23 cellular contexts compared by ENCODE assay signal in the genomic region with DNA sequence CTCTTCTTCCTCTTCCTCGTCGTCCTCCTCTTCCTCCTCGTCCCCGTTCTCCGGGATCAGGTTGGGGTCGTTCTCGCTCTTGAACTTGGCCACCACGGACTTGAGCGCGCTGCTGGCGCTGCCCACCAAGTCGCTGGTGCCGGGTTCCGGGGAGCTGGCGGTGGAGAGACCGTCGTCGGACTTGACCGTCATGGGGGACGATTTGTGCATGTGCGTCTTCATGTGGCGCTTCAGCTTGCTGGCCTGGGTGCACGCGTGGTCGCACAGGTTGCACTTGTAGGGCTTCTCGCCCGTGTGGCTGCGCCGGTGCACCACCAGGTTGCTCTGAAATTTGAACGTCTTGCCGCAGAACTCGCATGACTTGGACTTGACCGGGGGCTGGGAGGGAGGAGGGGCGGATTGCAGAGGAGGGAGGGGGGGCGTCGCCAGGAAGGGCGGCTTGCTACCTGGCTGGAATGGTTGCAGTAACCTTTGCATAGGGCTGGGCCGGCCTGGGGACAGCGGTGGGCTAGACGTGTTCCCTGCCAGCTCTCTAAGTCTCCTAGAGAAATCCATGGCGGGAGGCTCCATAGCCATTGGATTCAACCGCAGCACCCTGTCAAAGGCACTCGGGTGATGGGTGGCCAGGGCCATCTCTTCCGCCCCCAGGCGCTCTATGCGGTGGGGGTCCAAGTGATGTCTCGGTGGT.
DNase-seq lines count a peak whose midpoint lies in the region; FAIRE-seq and TF ChIP-seq lines count a peak whose summit lies in the region.
"Had no signal": no experiment of that assay in that cellular context is flagged by ENCODE, and none has a peak within 500 bp of the region (broad histone marks: within the 10 kb centered on the region; RNA-seq: fewer than 3 reads in every experiment).

No MANE protein-coding gene starts in this region.

- H3K36me3 ChIP-seq in HEK293 (ENCODE audit: control insufficient read depth in 2 of 2, insufficient read depth in 1 of 2, low read length in 2 of 2) (peaks cover 7 to 28% of the 10 kb centered on the region in 2 experiments), H1 (ENCODE audit: control insufficient read depth in 2 of 4, insufficient read depth in 4 of 4, low read length in 3 of 4) (peaks cover 0 to 30% (median 12%) of the 10 kb centered on the region in 4 experiments; a peak in 5 of 8 replicates), mesenchymal stem cell (ENCODE audit: control insufficient read depth in 1 of 2, insufficient read depth in 2 of 2, low read depth in 1 of 2, low read length in 2 of 2) (peaks cover 0 to 19% of the 10 kb centered on the region in 2 experiments)

- H4K91ac ChIP-seq in H1 (replicated peaks; ENCODE audit: insufficient read length, low read length) (no peak overlapping the region), mesenchymal stem cell (ENCODE audit: low read length) (no peak overlapping the region)

- H2BK5ac ChIP-seq in H1 (ENCODE audit: low read depth, low read length) (peak overlapping the region; percentile 37; the same call in 1 of the 2 replicates), mesenchymal stem cell (ENCODE audit: low read depth, low read length, poor library complexity, severe bottlenecking) (no peak overlapping the region)

- peaks cover 1 to 5% of the 10 kb centered on the region in 2 experiments for H4K20me1 ChIP-seq in H1 (replicated peaks in 1 of 2; ENCODE audit: control insufficient read depth in 1 of 2, insufficient read depth in 2 of 2, low read length in 2 of 2)

- CTCF ChIA-PET in HEK293 (lab: Yijun Ruan, JAX) (no interaction called here), H1 (lab: Charles Lee; ENCODE audit: partially characterized antibody) (interaction anchor here (1.0 to 1.2 kb wide), 2 partner anchors 12 to 88 kb away, joined by 3 read pairs; no protein-coding TSS in a partner anchor)

- WGBS in H1 (ENCODE audit: extremely low coverage in 1 of 2, insufficient coverage in 1 of 2, insufficient read length in 1 of 2, insufficient replicate concordance in 2 of 2, low coverage in 1 of 2, low lambda C conversion rate in 2 of 2, missing lambda C conversion rate in 1 of 2), 2 experiments: 94% methylated on average over 38 of the region's 47 CpGs; no CpG with 5 or more reads in 1 of the 2 experiments
- WGBS in mesenchymal stem cell: 96% methylated on average over 47 of the region's 47 CpGs

- no peak for TF ChIP-seq EP300 in H1 (IDR thresholded peaks at IDR 0.05; ENCODE audit: borderline replicate concordance in 1 of 2, low read depth in 2 of 2, low read length in 2 of 2)

- peaks cover 0 to 27% of the 10 kb centered on the region in 2 experiments; a peak in 2 of 4 replicates for H3K79me2 ChIP-seq in H1 (ENCODE audit: control insufficient read depth in 1 of 2, insufficient read depth in 2 of 2, low read length in 2 of 2)

- TF ChIP-seq RAD21 in H1 (IDR thresholded peaks at IDR 0.05 in 1 of 2, conservative IDR thresholded peaks at IDR 0.05 in 1 of 2; ENCODE audit: low read depth in 2 of 2, low read length in 2 of 2): no peak

- H2BK12ac ChIP-seq in H1 (ENCODE audit: low read depth, low read length) (no peak overlapping the region), mesenchymal stem cell (ENCODE audit: low read length in 2 of 2) (no peak overlapping the region)

- H3K9me3 ChIP-seq in HEK293 (ENCODE audit: control insufficient read depth, insufficient read depth, low read depth, low read length) (no peaks in the 10 kb centered on the region), H1 (ENCODE audit: insufficient read depth in 2 of 2, low read depth in 1 of 2, low read length in 1 of 2) (no peaks in the 10 kb centered on the region), mesenchymal stem cell (ENCODE audit: control insufficient read depth, low read length) (no peaks in the 10 kb centered on the region)
- H3K9me3 ChIP-seq: A549, BE2C, SJCRH30 had no signal

- TF ChIP-seq POLR2A in H1 (IDR thresholded peaks at IDR 0.05; ENCODE audit: control extremely low read depth in 1 of 2, low read depth in 2 of 2, low read length in 2 of 2): no peak

- H2AFZ ChIP-seq in H1 (ENCODE audit: low read length) (no peak overlapping the region), mesenchymal stem cell (ENCODE audit: low read depth, low read length) (no peak overlapping the region)

- H3K27me3 Mint-ChIP-seq in osteocyte (ENCODE audit: unreplicated experiment) (no peaks in the 10 kb centered on the region), type B pancreatic cell (no peaks in the 10 kb centered on the region)
- H3K27me3 Mint-ChIP-seq: IgD-negative memory B cell had no signal

- H3K18ac ChIP-seq in H1 (ENCODE audit: extremely low read depth, low read length) (no peak overlapping the region), mesenchymal stem cell (ENCODE audit: low read depth in 1 of 2, low read length in 2 of 2) (no peak overlapping the region)

- H2BK120ac ChIP-seq in H1 (replicated peaks; ENCODE audit: low read depth, low read length) (no peak overlapping the region), mesenchymal stem cell (ENCODE audit: low read depth, low read length) (no peak overlapping the region)

- no peak overlapping the region for H2BK20ac ChIP-seq in H1 (ENCODE audit: low read length)

- H3K4me3 Mint-ChIP-seq in osteocyte (ENCODE audit: unreplicated experiment) (no peak overlapping the region), type B pancreatic cell (no peak overlapping the region)
- H3K4me3 Mint-ChIP-seq: HFFc6 had no signal

- FAIRE-seq in H1 (lab: Jason Lieb, UNC): no peak
- FAIRE-seq: A549, D721Med, H54, RCC 7860 had no signal

- H3K23ac ChIP-seq in H1 (ENCODE audit: insufficient read length) (no peak overlapping the region), mesenchymal stem cell (ENCODE audit: low read length in 2 of 2) (no peak overlapping the region)

- DNase-seq in H1 (ENCODE audit: low read depth in 1 of 2, low spot score in 2 of 2) (no peak), osteocyte (ENCODE audit: extremely low spot score, unreplicated experiment) (peak; percentile 80), type B pancreatic cell (ENCODE audit: extremely low spot score, unreplicated experiment) (peak; percentile 64), GOT3 (lab: John Stamatoyannopoulos, UW) (no peak), mesenchymal stem cell (no peak)
- no peak for DNase-seq in activated T-cell treated with anti-CD3 and anti-CD28 coated beads, Interleukin-2, amount 50 U/mL, for 48 hours
- DNase-seq: BE2C, EL, GF-D8, HFFc6, Karpas-422, NCI-H1694 treated with DMSO at 0.1 percent for 48 hours, NCI-H2081 treated with DMSO at 0.1 percent for 48 hours, NCI-H446 treated with DMSO at 0.1 percent for 48 hours, NCI-H526 treated with DMSO at 0.1 percent for 48 hours, OCI-M1, SJCRH30 had no signal

- H3K9ac ChIP-seq in H1 (replicated peaks in 1 of 4; ENCODE audit: extremely low read depth in 1 of 4, low read depth in 3 of 4, low read length in 3 of 4) (no peak overlapping the region), mesenchymal stem cell (ENCODE audit: low read length) (no peak overlapping the region)

- no peak overlapping the region for H3K4me3 ChIP-seq in HEK293 (ENCODE audit: low read depth, low read length)
- H3K4me3 ChIP-seq in H1 (ENCODE audit: extremely low read depth in 1 of 4, insufficient read depth in 2 of 4, low read depth in 3 of 4, low read length in 4 of 4): no peak overlapping the region
- H3K4me3 ChIP-seq in mesenchymal stem cell (ENCODE audit: insufficient read depth in 1 of 2, low read depth in 1 of 2, low read length in 2 of 2): peak overlapping the region in 1 of 2 experiments; percentile 6
- H3K4me3 ChIP-seq: A549, SJCRH30 had no signal

- TF ChIP-seq CTCF in HEK293 (tag by site-specific recombination; IDR thresholded peaks at IDR 0.05): no peak
- no peak for TF ChIP-seq CTCF in H1 (IDR thresholded peaks at IDR 0.05; ENCODE audit: control extremely low read depth in 1 of 3, insufficient read depth in 1 of 3, low read depth in 1 of 3, low read length in 3 of 3)
- TF ChIP-seq CTCF in osteocyte (IDR thresholded peaks at IDR 0.05): no peak
- no peak for TF ChIP-seq CTCF in type B pancreatic cell (conservative IDR thresholded peaks at IDR 0.05)

- H3K36me3 Mint-ChIP-seq in osteocyte (ENCODE audit: unreplicated experiment) (peaks cover 3% of the 10 kb centered on the region), type B pancreatic cell (peaks cover 34% of the 10 kb centered on the region)

- H3K27ac Mint-ChIP-seq in osteocyte (ENCODE audit: unreplicated experiment): no peak overlapping the region
- no peak overlapping the region for H3K27ac Mint-ChIP-seq in type B pancreatic cell
- H3K27ac Mint-ChIP-seq: HFFc6 had no signal

- no peaks in the 10 kb centered on the region for H3K27me3 ChIP-seq in H1 (replicated peaks in 1 of 4; ENCODE audit: control insufficient read depth in 3 of 4, extremely low read depth in 1 of 4, insufficient read depth in 3 of 4, low read length in 3 of 4)
- H3K27me3 ChIP-seq in mesenchymal stem cell (ENCODE audit: control insufficient read depth in 1 of 2, insufficient read depth in 1 of 2, low read length in 2 of 2): no peaks in the 10 kb centered on the region
- H3K27me3 ChIP-seq: BE2C, SJCRH30 had no signal

- H3K27ac ChIP-seq in HEK293 (ENCODE audit: extremely low read depth, low read depth, low read length) (no peak overlapping the region), H1 (ENCODE audit: low read depth, low read length) (no peak overlapping the region), mesenchymal stem cell (ENCODE audit: low read length, poor library complexity, severe bottlenecking) (no peak overlapping the region)
- H3K27ac ChIP-seq: A549, SJCRH30 had no signal

- no peak overlapping the region for H4K8ac ChIP-seq in H1 (ENCODE audit: extremely low read depth, insufficient read depth, low read length)
- no peak overlapping the region for H4K8ac ChIP-seq in mesenchymal stem cell (ENCODE audit: low read length)

- no peak overlapping the region for H3K56ac ChIP-seq in H1 (replicated peaks; ENCODE audit: insufficient read length, low read depth, low read length)

- H3K4ac ChIP-seq in H1 (replicated peaks; ENCODE audit: insufficient read length, low read depth, low read length): no peak overlapping the region
- no peak overlapping the region for H3K4ac ChIP-seq in mesenchymal stem cell (ENCODE audit: low read depth in 1 of 2, low read length in 2 of 2)

- H3K79me1 ChIP-seq in H1 (ENCODE audit: low read depth, low read length) (no peaks in the 10 kb centered on the region; the same call in 1 of the 2 replicates), mesenchymal stem cell (replicated peaks; ENCODE audit: low read length, poor library complexity, severe bottlenecking) (peaks cover 4% of the 10 kb centered on the region)

- no peak overlapping the region for H4K5ac ChIP-seq in H1 (ENCODE audit: insufficient read length, low read depth, low read length)

- H3K4me1 Mint-ChIP-seq in osteocyte (ENCODE audit: unreplicated experiment): peaks cover 7% of the 10 kb centered on the region
- peaks cover 34% of the 10 kb centered on the region for H3K4me1 Mint-ChIP-seq in type B pancreatic cell (ENCODE audit: unreplicated experiment)

- no peaks in the 10 kb centered on the region for H3K23me2 ChIP-seq in H1 (ENCODE audit: low read depth, low read length)

- H2AK5ac ChIP-seq in H1 (ENCODE audit: low read depth, low read length) (no peak overlapping the region), mesenchymal stem cell (ENCODE audit: low read length, severe bottlenecking) (no peak overlapping the region)

- H2BK15ac ChIP-seq in H1 (ENCODE audit: low read length) (no peak overlapping the region), mesenchymal stem cell (ENCODE audit: low read depth, poor library complexity, severe bottlenecking) (no peak overlapping the region)

- POLR2A ChIA-PET in HEK293 (lab: Yijun Ruan, JAX): no interaction called here
- POLR2A ChIA-PET in H1 (lab: Charles Lee; ENCODE audit: partially characterized antibody): interaction anchor here (1.3 kb wide), 1 partner anchor 21 kb away, joined by 3 read pairs; no protein-coding TSS in a partner anchor

- H3K14ac ChIP-seq in H1 (ENCODE audit: insufficient read length) (no peak overlapping the region), mesenchymal stem cell (ENCODE audit: low read length in 2 of 2) (no peak overlapping the region)

- H3K4me1 ChIP-seq in HEK293 (ENCODE audit: control insufficient read depth, insufficient read depth, low read length) (peaks cover 26% of the 10 kb centered on the region), H1 (replicated peaks in 1 of 4; ENCODE audit: control insufficient read depth in 3 of 4, insufficient read depth in 4 of 4, low read length in 3 of 4) (peaks cover 0 to 4% (median 2%) of the 10 kb centered on the region in 4 experiments; a peak in 4 of 7 replicates), mesenchymal stem cell (ENCODE audit: control insufficient read depth, insufficient read depth, low read depth, low read length) (no peaks in the 10 kb centered on the region)
- H3K4me1 ChIP-seq: A549, BE2C, SJCRH30 had no signal

- no peak overlapping the region for H3K4me2 ChIP-seq in H1 (ENCODE audit: insufficient read depth in 1 of 2, low read depth in 2 of 2, low read length in 2 of 2)
- no peak overlapping the region for H3K4me2 ChIP-seq in mesenchymal stem cell (ENCODE audit: low read length, poor library complexity, severe bottlenecking)
- H3K4me2 ChIP-seq: A549 had no signal

- H3K9me3 Mint-ChIP-seq in osteocyte (ENCODE audit: unreplicated experiment) (no peaks in the 10 kb centered on the region), type B pancreatic cell (no peaks in the 10 kb centered on the region)
- H3K9me3 Mint-ChIP-seq: IgD-negative memory B cell had no signal

Comparison
In these comparisons a context has a peak if more than half of its experiments do, and no peak if none do; other contexts are left out.
1. DNase-seq: peak in osteocyte (single experiment) and type B pancreatic cell (single experiment); none in H1 (0 of 2), GOT3 (single experiment), mesenchymal stem cell (single experiment) and activated T-cell treated with anti-CD3 and anti-CD28 coated beads, Interleukin-2, amount 50 U/mL, for 48 hours (0 of 2).